In genomic region chr12:98955284-98955683, GRCh38 we compare ENCODE assay signal across 8 cellular contexts.
DNase-seq lines count a peak whose midpoint lies in the region; ATAC-seq, FAIRE-seq and TF ChIP-seq lines count a peak whose summit lies in the region.

No MANE protein-coding gene starts in this region.

- peak; percentile 28 to 52 for DNase-seq in A549 (ENCODE audit: low read depth in 1 of 2, low spot score in 1 of 2)
- DNase-seq in PC-9 = no peak
- no peak for DNase-seq in kidney epithelial cell (ENCODE audit: low read depth)
- no peak for DNase-seq in activated T-cell treated with anti-CD3 and anti-CD28 coated beads, Interleukin-2, amount 50 U/mL, for 4 hours
- no peak for DNase-seq in epidermal melanocyte (ENCODE audit: insufficient read length, low spot score)

- TF ChIP-seq CTCF in A549 (IDR thresholded peaks at IDR 0.05) = peak; percentile 30; the same call in 2 of the 3 replicates
- TF ChIP-seq CTCF in PC-9 (conservative IDR thresholded peaks at IDR 0.05) = peak; percentile 56
- peak; percentile 38 for TF ChIP-seq CTCF in kidney epithelial cell (IDR thresholded peaks at IDR 0.05; ENCODE audit: insufficient read depth, low read length, poor library complexity, severe bottlenecking)
- TF ChIP-seq CTCF in gastroesophageal sphincter (IDR thresholded peaks at IDR 0.05) = no peak

- peak; percentile 88 to 95 for ATAC-seq in A549
- ATAC-seq in GM18502 (IDR thresholded peaks at IDR 0.05; ENCODE audit: poor library complexity, unreplicated experiment) = peak; percentile 86
- peak; percentile 99 for ATAC-seq in HG02938 (IDR thresholded peaks at IDR 0.05; ENCODE audit: unreplicated experiment)
- ATAC-seq in gastroesophageal sphincter = no peak
- ATAC-seq in activated T-cell treated with anti-CD3 and anti-CD28 coated beads, Interleukin-2, amount 50 U/mL, for 4 hours = no peak

- TF ChIP-seq POLR2A in A549 (IDR thresholded peaks at IDR 0.05; ENCODE audit: low read length) = no peak
- no peak for TF ChIP-seq POLR2A in gastroesophageal sphincter (IDR thresholded peaks at IDR 0.05)

- POLR2A ChIA-PET in A549 (lab: Yijun Ruan, JAX) = no interaction called here
- POLR2A ChIA-PET in PC-9 (lab: Charles Lee; ENCODE audit: unreplicated experiment) = no interaction called here

- no peak for FAIRE-seq in A549 (lab: Jason Lieb, UNC)

- BruUV-seq in PC-9 (replicated peaks; lab: Mats Ljungman, UMichigan) = no TSS peak

- H3K9me3 Mint-ChIP-seq in activated T-cell treated with anti-CD3 and anti-CD28 coated beads, Interleukin-2, amount 50 U/mL, for 4 hours = peaks cover 3% of the 10 kb centered on the region

- H2AFZ ChIP-seq in PC-9 = no peak overlapping the region

- no peaks in the 10 kb centered on the region for H3K79me2 ChIP-seq in PC-9 (ENCODE audit: low read depth)

- H3K27ac ChIP-seq in A549 (no peak overlapping the region), PC-9 (no peak overlapping the region), gastroesophageal sphincter (no peak overlapping the region)

- no peak overlapping the region for H3K4me3 Mint-ChIP-seq in activated T-cell treated with anti-CD3 and anti-CD28 coated beads, Interleukin-2, amount 50 U/mL, for 4 hours

- TF ChIP-seq EP300 in A549 (IDR thresholded peaks at IDR 0.05) (no peak), gastroesophageal sphincter (IDR thresholded peaks at IDR 0.05) (no peak)

- H3K4me2 ChIP-seq in A549 (no peak overlapping the region), PC-9 (no peak overlapping the region)

- H3K4me3 ChIP-seq in A549 (no peak overlapping the region), PC-9 (no peak overlapping the region), kidney epithelial cell (ENCODE audit: low read depth, low read length) (no peak overlapping the region), gastroesophageal sphincter (no peak overlapping the region)

- no peaks in the 10 kb centered on the region for H3F3A ChIP-seq in PC-9 (ENCODE audit: insufficient read depth, low read depth)

- no peaks in the 10 kb centered on the region for H3K9me3 ChIP-seq in A549
- no peaks in the 10 kb centered on the region for H3K9me3 ChIP-seq in PC-9 (ENCODE audit: insufficient read depth, low read depth)
- no peaks in the 10 kb centered on the region for H3K9me3 ChIP-seq in gastroesophageal sphincter

- H4K20me1 ChIP-seq in PC-9 (ENCODE audit: insufficient read depth) = no peaks in the 10 kb centered on the region; the same call in 1 of the 2 replicates

- intact Hi-C loops in PC-9 (cut with micrococcal nuclease; ENCODE audit: unreplicated experiment) = no loop called here

- TF ChIP-seq RAD21 in A549 (conservative IDR thresholded peaks at IDR 0.05 in 1 of 2, IDR thresholded peaks at IDR 0.05 in 1 of 2) = peak in 1 of 2 experiments; percentile 34; a peak in 2 of 5 replicates

- H3K27me3 Mint-ChIP-seq in activated T-cell treated with anti-CD3 and anti-CD28 coated beads, Interleukin-2, amount 50 U/mL, for 4 hours (ENCODE audit: low read depth) = no peaks in the 10 kb centered on the region

- no peaks in the 10 kb centered on the region for H3K36me3 Mint-ChIP-seq in activated T-cell treated with anti-CD3 and anti-CD28 coated beads, Interleukin-2, amount 50 U/mL, for 4 hours (ENCODE audit: insufficient read depth)

- H3K4me1 ChIP-seq in A549 (no peaks in the 10 kb centered on the region), PC-9 (replicated peaks; ENCODE audit: insufficient read depth) (no peaks in the 10 kb centered on the region), gastroesophageal sphincter (no peaks in the 10 kb centered on the region)

- H3K36me3 ChIP-seq in PC-9 (ENCODE audit: low read depth) (no peaks in the 10 kb centered on the region), kidney epithelial cell (ENCODE audit: control insufficient read depth, insufficient read depth, low read length) (no peaks in the 10 kb centered on the region), gastroesophageal sphincter (no peaks in the 10 kb centered on the region)

- H3K9me2 ChIP-seq in PC-9 (ENCODE audit: insufficient read depth) = no peaks in the 10 kb centered on the region

- no peaks in the 10 kb centered on the region for H3K4me1 Mint-ChIP-seq in activated T-cell treated with anti-CD3 and anti-CD28 coated beads, Interleukin-2, amount 50 U/mL, for 4 hours (ENCODE audit: low read depth)

- H3K27me3 ChIP-seq in PC-9 (ENCODE audit: insufficient read depth, low read depth) (no peaks in the 10 kb centered on the region), kidney epithelial cell (ENCODE audit: control insufficient read depth, insufficient read depth, low read length) (no peaks in the 10 kb centered on the region), gastroesophageal sphincter (no peaks in the 10 kb centered on the region)

- CTCF ChIA-PET in A549 (lab: Yijun Ruan, JAX) = interaction anchor here (0.6 to 6.1 kb wide), 10 partner anchors 15 to 1672 kb away, joined by 3 to 39 read pairs (median 3); no protein-coding TSS in a partner anchor
- CTCF ChIA-PET in PC-9 (lab: Charles Lee) = no interaction called here

- WGBS in A549 (ENCODE audit: missing lambda C conversion rate) = 5% methylated on average over 4 of the region's 4 CpGs
- WGBS in gastroesophageal sphincter (ENCODE audit: low coverage in 1 of 2), 2 donors = 66 to 78% methylated on average over 4 of the region's 4 CpGs

TF ChIP-seq in A549, 52 proteins besides CTCF, POLR2A, EP300 and RAD21 (continues in another document):
- TF ChIP-seq MAX (IDR thresholded peaks at IDR 0.05) (no peak), HOXB13 (CRISPR knock-in tag; IDR thresholded peaks at IDR 0.05; ENCODE audit: low read depth) (no peak), TP53 (CRISPR knock-in tag; IDR thresholded peaks at IDR 0.05) (no peak), HMGXB4 (CRISPR knock-in tag; IDR thresholded peaks at IDR 0.05; ENCODE audit: borderline replicate concordance) (no peak), MAFK (IDR thresholded peaks at IDR 0.05; ENCODE audit: partially characterized antibody) (no peak), REST (IDR thresholded peaks at IDR 0.05) (no peak), KDM5A (IDR thresholded peaks at IDR 0.05) (no peak), CBX2 (IDR thresholded peaks at IDR 0.05; ENCODE audit: borderline replicate concordance, low read depth) (no peak), PBX3 (IDR thresholded peaks at IDR 0.05) (no peak), CHD2 (IDR thresholded peaks at IDR 0.05; ENCODE audit: low read length, partially characterized antibody) (no peak), NR3C1 (IDR thresholded peaks at IDR 0.05) (no peak), PHF8 (IDR thresholded peaks at IDR 0.05; ENCODE audit: borderline replicate concordance, low read depth) (no peak), JUN (IDR thresholded peaks at IDR 0.05) (no peak), ZC3H11A (IDR thresholded peaks at IDR 0.05) (no peak), HOXB5 (CRISPR knock-in tag; IDR thresholded peaks at IDR 0.05) (no peak), ZSCAN20 (CRISPR knock-in tag; IDR thresholded peaks at IDR 0.05) (no peak)

Comparison
In these comparisons a context has a peak if more than half of its experiments do, and no peak if none do; other contexts are left out.
1. ATAC-seq: peak in A549 (2 of 2), GM18502 (single experiment) and HG02938 (single experiment); none in gastroesophageal sphincter (single experiment) and activated T-cell treated with anti-CD3 and anti-CD28 coated beads, Interleukin-2, amount 50 U/mL, for 4 hours (0 of 2).
2. DNase-seq: peak in A549 (2 of 2); none in PC-9 (0 of 2), kidney epithelial cell (single experiment), activated T-cell treated with anti-CD3 and anti-CD28 coated beads, Interleukin-2, amount 50 U/mL, for 4 hours (single experiment) and epidermal melanocyte (single experiment).
3. CTCF ChIP-seq: peak in A549 (single experiment), PC-9 (single experiment) and kidney epithelial cell (single experiment); none in gastroesophageal sphincter (0 of 4).